20 cellular contexts compared by ENCODE assay signal in the genomic region with DNA sequence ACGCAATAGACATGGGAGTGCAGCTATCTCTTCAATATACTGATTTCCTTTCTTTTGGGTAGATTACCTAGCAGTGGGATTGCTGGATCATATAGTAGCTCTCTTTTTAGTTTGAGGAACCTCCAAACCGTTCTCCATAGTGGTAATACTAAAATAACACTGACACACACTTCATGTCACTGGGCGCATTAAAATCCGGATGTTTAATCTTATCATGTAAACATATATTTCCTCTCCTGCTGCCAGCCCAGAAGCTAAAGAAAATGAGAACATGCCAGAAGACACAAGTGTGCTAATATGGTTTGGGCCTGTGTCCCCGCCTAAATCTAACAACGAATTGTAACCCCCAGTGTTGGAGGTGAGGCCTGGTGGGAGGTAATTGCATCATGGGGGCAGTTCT. TPM values are rescaled to one million over a fixed set of nuclear protein-coding genes. Genes with fewer than 3 reads are reported as not detected.
"Had no signal": no experiment of that assay in that cellular context is flagged by ENCODE, and none has a peak within 500 bp of the region (broad histone marks: within the 10 kb centered on the region; RNA-seq: fewer than 3 reads in every experiment).

No MANE protein-coding gene starts in this region.

- DNase-seq: activated CD4-positive, alpha-beta memory T cell treated with anti-CD3 and anti-CD28 coated beads, Interleukin-2, amount 10 ng/mL, durations not matched to agents 7 days and 5 days; activated CD4-positive, alpha-beta T cell treated with anti-CD3 and anti-CD28 coated beads for 48 hours; activated CD4-positive, CD25-positive, alpha-beta regulatory T cell; activated naive CD4-positive, alpha-beta T cell treated with Interleukin-2 at 50 U/mL for 16 hours; activated naive CD8-positive, alpha-beta T cell treated with anti-CD3 and anti-CD28 coated beads, Interleukin-2, amount 10 ng/mL, durations not matched to agents 7 days and 5 days; activated T-cell treated with anti-CD3 and anti-CD28 coated beads, Interleukin-2, amount 50 U/mL, for 24 hours; amygdala; dermis blood vessel endothelial cell; effector memory CD4-positive, alpha-beta T cell; esophagus squamous epithelium; naive thymus-derived CD8-positive, alpha-beta T cell; ovary; psoas muscle; right cardiac atrium; transverse colon; uterus had no signal

- ATAC-seq: naive thymus-derived CD8-positive, alpha-beta T cell; psoas muscle; right cardiac atrium had no signal

- H3K79me2 ChIP-seq: hepatocyte had no signal

- H3K9me3 ChIP-seq: esophagus squamous epithelium, ovary, psoas muscle, transverse colon, uterus had no signal

- H3K4me1 ChIP-seq: esophagus squamous epithelium, psoas muscle, uterus had no signal

- H3K4me3 ChIP-seq: cardiac muscle cell, esophagus squamous epithelium, hepatocyte, ovary, psoas muscle, transverse colon, uterus had no signal

- H3K4me2 ChIP-seq: hepatocyte had no signal

- H3K27ac ChIP-seq: cardiac muscle cell, esophagus squamous epithelium, hepatocyte, ovary, psoas muscle, transverse colon had no signal

- H3K36me3 ChIP-seq: cardiac muscle cell, esophagus squamous epithelium, ovary, transverse colon, uterus had no signal

- H3K27me3 ChIP-seq: cardiac muscle cell, esophagus squamous epithelium, ovary, transverse colon, uterus had no signal

- H2AFZ ChIP-seq: hepatocyte had no signal

RNA-seq across cellular contexts. Expression of a gene that starts 23.6 kb away (rescaled TPM):
- total RNA-seq: activated CD4-positive, alpha-beta memory T cell treated with anti-CD3 and anti-CD28 coated beads, Interleukin-2, amount 10 ng/mL, durations not matched to agents 7 days and 5 days; activated naive CD8-positive, alpha-beta T cell treated with anti-CD3 and anti-CD28 coated beads, Interleukin-2, amount 10 ng/mL, durations not matched to agents 7 days and 5 days; activated T-helper 2 cell treated with anti-CD3 and anti-CD28 coated beads, Interferon-gamma antibody, Interleukin-2, Interleukin-4, amounts not matched to agents 10 μg/mL and 5 μg/mL and 100 μg/mL, durations not matched to agents 14 hours and 24 hours and 36 hours; dermis blood vessel endothelial cell; lower leg skin; naive thymus-derived CD8-positive, alpha-beta T cell; psoas muscle had no signal
- polyA plus RNA-seq: cardiac muscle cell; hepatocyte; naive thymus-derived CD8-positive, alpha-beta T cell; psoas muscle had no signal
